11 cellular contexts compared by ENCODE assay signal in genomic region chr7:50614721-50615518, GRCh38. TPM values are rescaled to one million over a fixed set of nuclear protein-coding genes. Genes with fewer than 3 reads are reported as not detected.
DNase-seq lines count a peak whose midpoint lies in the region; ATAC-seq and TF ChIP-seq lines count a peak whose summit lies in the region.
"Had no signal": no experiment of that assay in that cellular context is flagged by ENCODE, and none has a peak within 500 bp of the region (broad histone marks: within the 10 kb centered on the region; RNA-seq: fewer than 3 reads in every experiment).

No MANE protein-coding gene starts in this region.

- no peak overlapping the region for H3K27ac ChIP-seq in AG04450 (ENCODE audit: low read depth, low read length)
- H3K27ac ChIP-seq in right cardiac atrium (ENCODE audit: low read length) = no peak overlapping the region

- H3K9me3 Mint-ChIP-seq in activated CD8-positive, alpha-beta T cell treated with anti-CD3 and anti-CD28 coated beads for 36 hours = no peaks in the 10 kb centered on the region

- CTCF ChIA-PET in AG04450 (lab: Charles Lee) = interaction anchor here (0.6 to 4.2 kb wide), 7 partner anchors 18 to 546 kb away, joined by 3 to 12 read pairs (median 4); no protein-coding TSS in a partner anchor
- CTCF ChIA-PET in activated CD8-positive, alpha-beta T cell treated with anti-CD3 and anti-CD28 coated beads for 36 hours (lab: Charles Lee) = interaction anchor here (0.6 to 2.9 kb wide), 11 partner anchors 11 to 547 kb away, joined by 3 to 31 read pairs (median 4); no protein-coding TSS in a partner anchor

- intact Hi-C loops in activated CD8-positive, alpha-beta T cell treated with anti-CD3 and anti-CD28 coated beads for 36 hours (cut with micrococcal nuclease) = no loop called here
- intact Hi-C loops in right cardiac atrium (cut with DNase I) = loop anchor here in 3 of 4 donors (10.0 kb wide), 3 partner anchors 60 to 540 kb away; no protein-coding TSS in a partner anchor

- peaks cover 2% of the 10 kb centered on the region for H3K4me1 ChIP-seq in right cardiac atrium (ENCODE audit: control insufficient read depth, insufficient read depth, low read length)

- H3K27me3 ChIP-seq in AG04450 (ENCODE audit: control insufficient read depth, insufficient read depth, low read length) = no peaks in the 10 kb centered on the region
- H3K27me3 ChIP-seq in right cardiac atrium (ENCODE audit: control insufficient read depth, insufficient read depth) = no peaks in the 10 kb centered on the region

- H3K9me3 ChIP-seq in AG04450 (ENCODE audit: control insufficient read depth, insufficient read depth, low read length) (no peaks in the 10 kb centered on the region), right cardiac atrium (ENCODE audit: control insufficient read depth, low read length) (no peaks in the 10 kb centered on the region)

- H3K4me3 Mint-ChIP-seq in activated CD8-positive, alpha-beta T cell treated with anti-CD3 and anti-CD28 coated beads for 36 hours = no peak overlapping the region

- POLR2A ChIA-PET in AG04450 (lab: Yijun Ruan, JAX) = no interaction called here
- POLR2A ChIA-PET in activated CD8-positive, alpha-beta T cell treated with anti-CD3 and anti-CD28 coated beads for 36 hours (lab: Charles Lee) = interaction anchor here (1.3 kb wide), 1 partner anchor 47 kb away, joined by 3 read pairs; no protein-coding TSS in a partner anchor

- no peak overlapping the region for H3K27ac Mint-ChIP-seq in activated CD8-positive, alpha-beta T cell treated with anti-CD3 and anti-CD28 coated beads for 36 hours

- H3K4me3 ChIP-seq in AG04450 (ENCODE audit: low read depth, low read length) (no peak overlapping the region), right cardiac atrium (ENCODE audit: low read length) (no peak overlapping the region)

- no peak for DNase-seq in AG04450 (ENCODE audit: low read depth, low spot score)
- DNase-seq in activated CD8-positive, alpha-beta T cell treated with anti-CD3 and anti-CD28 coated beads for 36 hours = peak; percentile 13
- DNase-seq in right cardiac atrium = no peak
- DNase-seq in SK-N-DZ (ENCODE audit: low spot score) = no peak
- no peak for DNase-seq in CD1c-positive myeloid dendritic cell (ENCODE audit: extremely low spot score)
- DNase-seq: caudate nucleus, mesenchymal stem cell, NCI-H1048 had no signal

- no peaks in the 10 kb centered on the region for H3K36me3 Mint-ChIP-seq in activated CD8-positive, alpha-beta T cell treated with anti-CD3 and anti-CD28 coated beads for 36 hours (ENCODE audit: low read depth)

- WGBS in right cardiac atrium = 76% methylated on average over 20 of the region's 20 CpGs

- ATAC-seq in GM18867 (IDR thresholded peaks at IDR 0.05; ENCODE audit: unreplicated experiment) = peak; percentile 51
- ATAC-seq in activated CD8-positive, alpha-beta T cell treated with anti-CD3 and anti-CD28 coated beads for 36 hours = peak; percentile 57
- ATAC-seq in right cardiac atrium = peak; percentile 49 to 69
- no peak for ATAC-seq in HG03354 (IDR thresholded peaks at IDR 0.05; ENCODE audit: poor library complexity, severe bottlenecking, unreplicated experiment)
- ATAC-seq in GM19397 (IDR thresholded peaks at IDR 0.05; ENCODE audit: unreplicated experiment) = no peak

- H3K27me3 Mint-ChIP-seq in activated CD8-positive, alpha-beta T cell treated with anti-CD3 and anti-CD28 coated beads for 36 hours = no peaks in the 10 kb centered on the region

- peaks cover 18% of the 10 kb centered on the region for H3K4me1 Mint-ChIP-seq in activated CD8-positive, alpha-beta T cell treated with anti-CD3 and anti-CD28 coated beads for 36 hours (ENCODE audit: low read depth)

- TF ChIP-seq CTCF in AG04450 (IDR thresholded peaks at IDR 0.05; ENCODE audit: low read depth, low read length) = 0 out of 2 replicates have a peak, but pooled peaks have one; percentile 2
- TF ChIP-seq CTCF in activated CD8-positive, alpha-beta T cell treated with anti-CD3 and anti-CD28 coated beads for 36 hours (IDR thresholded peaks at IDR 0.05) = peak; percentile 21

RNA-seq across cellular contexts. Expression of gene DDC, which starts 49.7 kb away (rescaled TPM):
- polyA plus RNA-seq in AG04450 (2011; rRNA removed) (not detected in 2 replicates), right cardiac atrium (0.41 TPM)
- not detected in 2 replicates for polyA minus RNA-seq in AG04450 (2011; rRNA and poly(A)+ RNA removed)
- 1 to 10 TPM in 1 of 2 experiments, under 1 TPM in 1; 0.36 to 1.2 TPM for total RNA-seq in activated CD8-positive, alpha-beta T cell treated with anti-CD3 and anti-CD28 coated beads for 36 hours
- under 1 TPM in 1 of 4 donors, not detected in 3; 0.50 TPM for total RNA-seq in right cardiac atrium
- 149 and 151 TPM in 2 replicates for polyA plus RNA-seq in SK-N-DZ (2014; cell fraction: cytosol; rRNA removed)
- polyA plus RNA-seq in SK-N-DZ (2014; cell fraction: nucleus; rRNA removed) = 83.3 and 101 TPM in 2 replicates

Comparison
In these comparisons a context has a peak if more than half of its experiments do, and no peak if none do; other contexts are left out.
1. ATAC-seq: peak in GM18867 (single experiment), activated CD8-positive, alpha-beta T cell treated with anti-CD3 and anti-CD28 coated beads for 36 hours (single experiment) and right cardiac atrium (2 of 2); none in HG03354 (single experiment) and GM19397 (single experiment).